Comparison of ENCODE assay signal across 37 cellular contexts in the genomic region with DNA sequence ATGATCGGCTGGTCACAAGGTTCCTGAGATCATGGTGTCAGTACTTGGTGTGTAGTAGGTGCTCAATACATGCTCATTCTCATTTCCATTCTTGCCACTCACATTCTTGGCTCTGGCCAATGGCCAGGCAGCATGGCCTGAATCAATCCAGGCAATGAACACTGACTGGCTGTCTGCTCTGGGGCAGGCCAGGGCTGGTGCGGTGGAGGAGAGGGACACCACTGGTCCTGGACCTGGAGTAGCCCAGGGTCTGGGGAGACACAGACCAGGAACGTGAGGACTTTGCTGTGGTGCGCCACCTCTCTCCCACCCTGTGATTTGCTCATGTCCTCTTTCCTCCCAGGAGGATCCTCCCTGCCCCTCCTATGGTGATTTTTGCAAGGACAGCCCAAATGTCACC.
"Had no signal": no experiment of that assay in that cellular context is flagged by ENCODE, and none has a peak within 500 bp of the region (broad histone marks: within the 10 kb centered on the region; RNA-seq: fewer than 3 reads in every experiment).

No MANE protein-coding gene starts in this region.

- H3K9me3 ChIP-seq: adrenal gland had no signal

- H3K27ac Mint-ChIP-seq: activated B cell treated with CpG ODN at 0.5 μM for 24 hours; activated CD4-positive, alpha-beta memory T cell treated with anti-CD3 and anti-CD28 coated beads for 36 hours; activated CD8-positive, alpha-beta memory T cell treated with anti-CD3 and anti-CD28 coated beads, Interleukin-2, amount 10 ng/mL, durations not matched to agents 7 days and 5 days; activated CD8-positive, alpha-beta T cell treated with anti-CD3 and anti-CD28 coated beads, Interleukin-2, amount 10 ng/mL, durations not matched to agents 7 days and 5 days; activated naive CD4-positive, alpha-beta T cell treated with anti-CD3 and anti-CD28 coated beads for 36 hours; activated naive CD4-positive, alpha-beta T cell treated with anti-CD3 and anti-CD28 coated beads, Interleukin-2, amount 50 U/mL, for 24 hours; activated naive CD8-positive, alpha-beta T cell treated with anti-CD3 and anti-CD28 coated beads for 36 hours; activated naive CD8-positive, alpha-beta T cell treated with anti-CD3 and anti-CD28 coated beads, Interleukin-2, amount 50 U/mL, for 24 hours; activated T-helper 1 cell treated with anti-CD3 and anti-CD28 coated beads, Interleukin-12 subunit alpha, Interleukin-12 subunit beta, Interleukin-2, Interleukin-4 antibody, amounts not matched to agents 30 ng/mL and 10 ng/mL and 1 ng/mL, durations not matched to agents 14 hours and 24 hours and 36 hours; activated T-helper 2 cell treated with anti-CD3 and anti-CD28 coated beads, Interferon-gamma antibody, Interleukin-2, Interleukin-4, amounts not matched to agents 10 μg/mL and 5 μg/mL and 100 μg/mL, durations not matched to agents 14 hours and 24 hours and 36 hours; brain; dendritic cell treated with granulocyte-macrophage colony-stimulating factor and Interleukin-4, amounts not matched to agents 40 ng/mL and 50 ng/mL, for 4 days; effector memory CD8-positive, alpha-beta T cell; T-helper 17 cell; T-helper 2 cell treated with Interferon-gamma antibody and Interleukin-4, amounts not matched to agents 5 μg/mL and 100 μg/mL, for 36 hours had no signal

- H3K4me1 ChIP-seq: adrenal gland, ascending aorta, breast epithelium, foreskin keratinocyte, gastrocnemius medialis, heart right ventricle had no signal

- H3K9me3 Mint-ChIP-seq: activated naive CD4-positive, alpha-beta T cell treated with anti-CD3 and anti-CD28 coated beads, Interleukin-2, amount 50 U/mL, for 24 hours; dendritic cell treated with granulocyte-macrophage colony-stimulating factor and Interleukin-4, amounts not matched to agents 40 ng/mL and 50 ng/mL, for 4 days; effector memory CD8-positive, alpha-beta T cell had no signal

- H3K36me3 ChIP-seq: adrenal gland, ascending aorta, breast epithelium, cardiac muscle cell, esophagus muscularis mucosa, gastrocnemius medialis, heart right ventricle had no signal

- H3K27me3 ChIP-seq: adrenal gland, ascending aorta, breast epithelium, cardiac muscle cell, esophagus muscularis mucosa, gastrocnemius medialis had no signal

- H3K27me3 Mint-ChIP-seq: activated B cell treated with CpG ODN at 0.5 μM for 24 hours; activated CD4-positive, alpha-beta memory T cell treated with anti-CD3 and anti-CD28 coated beads for 36 hours; activated CD8-positive, alpha-beta memory T cell treated with anti-CD3 and anti-CD28 coated beads, Interleukin-2, amount 10 ng/mL, durations not matched to agents 7 days and 5 days; activated naive CD4-positive, alpha-beta T cell treated with anti-CD3 and anti-CD28 coated beads, Interleukin-2, amount 50 U/mL, for 24 hours; activated naive CD8-positive, alpha-beta T cell treated with anti-CD3 and anti-CD28 coated beads, Interleukin-2, amount 50 U/mL, for 24 hours; brain; dendritic cell treated with granulocyte-macrophage colony-stimulating factor and Interleukin-4, amounts not matched to agents 40 ng/mL and 50 ng/mL, for 4 days had no signal

- H3K36me3 Mint-ChIP-seq: activated CD4-positive, alpha-beta memory T cell treated with anti-CD3 and anti-CD28 coated beads for 36 hours; activated CD8-positive, alpha-beta memory T cell treated with anti-CD3 and anti-CD28 coated beads, Interleukin-2, amount 10 ng/mL, durations not matched to agents 7 days and 5 days; activated naive CD4-positive, alpha-beta T cell treated with anti-CD3 and anti-CD28 coated beads, Interleukin-2, amount 50 U/mL, for 24 hours; activated naive CD8-positive, alpha-beta T cell treated with anti-CD3 and anti-CD28 coated beads for 36 hours had no signal

- H3K4me1 Mint-ChIP-seq: activated B cell treated with CpG ODN at 0.5 μM for 24 hours; activated CD8-positive, alpha-beta memory T cell treated with anti-CD3 and anti-CD28 coated beads, Interleukin-2, amount 10 ng/mL, durations not matched to agents 7 days and 5 days; activated naive CD4-positive, alpha-beta T cell treated with anti-CD3 and anti-CD28 coated beads, Interleukin-2, amount 50 U/mL, for 24 hours; activated naive CD8-positive, alpha-beta T cell treated with anti-CD3 and anti-CD28 coated beads for 36 hours; activated naive CD8-positive, alpha-beta T cell treated with anti-CD3 and anti-CD28 coated beads, Interleukin-2, amount 50 U/mL, for 24 hours; T-helper 17 cell had no signal

- H3K4me3 Mint-ChIP-seq: activated B cell treated with CpG ODN at 0.5 μM for 24 hours; activated CD4-positive, alpha-beta memory T cell treated with anti-CD3 and anti-CD28 coated beads for 36 hours; activated CD8-positive, alpha-beta memory T cell treated with anti-CD3 and anti-CD28 coated beads, Interleukin-2, amount 10 ng/mL, durations not matched to agents 7 days and 5 days; activated CD8-positive, alpha-beta T cell treated with anti-CD3 and anti-CD28 coated beads, Interleukin-2, amount 10 ng/mL, durations not matched to agents 7 days and 5 days; activated naive CD4-positive, alpha-beta T cell treated with anti-CD3 and anti-CD28 coated beads for 36 hours; activated naive CD4-positive, alpha-beta T cell treated with anti-CD3 and anti-CD28 coated beads, Interleukin-2, amount 50 U/mL, for 24 hours; activated naive CD8-positive, alpha-beta T cell treated with anti-CD3 and anti-CD28 coated beads for 36 hours; activated naive CD8-positive, alpha-beta T cell treated with anti-CD3 and anti-CD28 coated beads, Interleukin-2, amount 50 U/mL, for 24 hours; activated T-helper 1 cell treated with anti-CD3 and anti-CD28 coated beads, Interleukin-12 subunit alpha, Interleukin-12 subunit beta, Interleukin-2, Interleukin-4 antibody, amounts not matched to agents 30 ng/mL and 10 ng/mL and 1 ng/mL, durations not matched to agents 14 hours and 24 hours and 36 hours; brain; dendritic cell treated with granulocyte-macrophage colony-stimulating factor and Interleukin-4, amounts not matched to agents 40 ng/mL and 50 ng/mL, for 4 days; effector memory CD8-positive, alpha-beta T cell; T-helper 17 cell; T-helper 2 cell treated with Interferon-gamma antibody and Interleukin-4, amounts not matched to agents 5 μg/mL and 100 μg/mL, for 36 hours had no signal

- ATAC-seq: activated CD4-positive, CD25-positive, alpha-beta regulatory T cell treated with anti-CD3 and anti-CD28 coated beads, Interleukin-2, amount 50 U/mL, for 24 hours; activated CD8-positive, alpha-beta memory T cell treated with anti-CD3 and anti-CD28 coated beads, Interleukin-2, amount 10 ng/mL, durations not matched to agents 7 days and 5 days; activated CD8-positive, alpha-beta T cell treated with anti-CD3 and anti-CD28 coated beads, Interleukin-2, amount 10 ng/mL, durations not matched to agents 7 days and 5 days; activated naive CD8-positive, alpha-beta T cell treated with anti-CD3 and anti-CD28 coated beads, Interleukin-2, amount 50 U/mL, for 24 hours; effector memory CD8-positive, alpha-beta T cell; foreskin keratinocyte; gastrocnemius medialis; T-helper 17 cell had no signal

- H3K4me3 ChIP-seq: adrenal gland, ascending aorta, breast epithelium, cardiac muscle cell, coronary artery, esophagus muscularis mucosa, gastrocnemius medialis, heart right ventricle had no signal

- H3K27ac ChIP-seq: adrenal gland, ascending aorta, breast epithelium, cardiac muscle cell, coronary artery, esophagus muscularis mucosa, foreskin keratinocyte, gastrocnemius medialis, heart right ventricle, WERI-Rb-1 had no signal

- DNase-seq: activated B cell treated with CpG ODN at 0.5 μM for 24 hours; activated CD4-positive, alpha-beta memory T cell treated with anti-CD3 and anti-CD28 coated beads for 36 hours; activated CD4-positive, alpha-beta T cell treated with anti-CD3 and anti-CD28 coated beads for 48 hours; activated CD8-positive, alpha-beta memory T cell treated with anti-CD3 and anti-CD28 coated beads, Interleukin-2, amount 10 ng/mL, durations not matched to agents 7 days and 5 days; activated CD8-positive, alpha-beta memory T cell treated with anti-CD3 and anti-CD28 coated beads, Interleukin-2, amount 50 U/mL, for 4 hours; activated CD8-positive, alpha-beta T cell treated with anti-CD3 and anti-CD28 coated beads, Interleukin-2, amount 10 ng/mL, durations not matched to agents 7 days and 5 days; activated effector memory CD4-positive, alpha-beta T cell treated with anti-CD3 and anti-CD28 coated beads, Interleukin-2, amount 50 U/mL, for 16 hours; activated naive CD4-positive, alpha-beta T cell treated with anti-CD3 and anti-CD28 coated beads for 36 hours; activated naive CD8-positive, alpha-beta T cell treated with anti-CD3 and anti-CD28 coated beads for 36 hours; activated naive CD8-positive, alpha-beta T cell treated with anti-CD3 and anti-CD28 coated beads, Interleukin-2, amount 50 U/mL, for 24 hours; activated T-cell treated with anti-CD3 and anti-CD28 coated beads, Interleukin-2, amount 50 U/mL, for 1 hour; activated T-cell treated with anti-CD3 and anti-CD28 coated beads, Interleukin-2, amount 50 U/mL, for 48 hours; adrenal gland; amygdala; effector CD4-positive, alpha-beta T cell; effector memory CD8-positive, alpha-beta T cell; erythroblast; foreskin keratinocyte; gastrocnemius medialis; glutamatergic neuron; heart right ventricle; T-helper 1 cell; T-helper 17 cell; T1000; WERI-Rb-1 had no signal
